In the genomic region with DNA sequence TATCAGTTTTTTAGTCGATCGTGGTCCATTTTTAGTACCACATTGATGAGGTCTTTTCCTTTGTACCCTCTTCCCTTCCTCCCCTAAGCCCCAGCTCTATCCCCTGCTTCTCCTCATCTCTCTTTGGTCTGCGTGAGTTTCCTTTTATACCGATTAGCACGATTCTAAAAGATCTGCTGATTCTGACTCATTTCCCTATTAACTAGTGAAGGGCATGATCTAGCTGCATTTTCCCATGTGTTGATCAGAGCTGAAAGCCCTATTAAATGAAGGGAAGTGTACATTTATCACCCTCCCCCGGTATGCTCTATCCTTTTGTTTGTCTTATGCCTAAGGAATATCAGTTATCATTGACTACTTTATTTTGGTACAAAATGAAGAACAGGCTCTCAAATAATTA, we compare ENCODE assay signal across 12 cellular contexts.
"Had no signal": no experiment of that assay in that cellular context is flagged by ENCODE, and none has a peak within 500 bp of the region (broad histone marks: within the 10 kb centered on the region; RNA-seq: fewer than 3 reads in every experiment).

No MANE protein-coding gene starts in this region.

- DNase-seq: esophagus squamous epithelium, gastrocnemius medialis, naive B cell, T-cell, T1000, uterus had no signal

- H3K4me1 ChIP-seq: esophagus squamous epithelium, gastrocnemius medialis, heart right ventricle, pancreas, tibial nerve, uterus had no signal

- H3K27ac ChIP-seq: cardiac muscle cell, esophagus squamous epithelium, gastrocnemius medialis, heart right ventricle, pancreas, tibial nerve, uterus, VCaP had no signal

- H3K27me3 ChIP-seq: esophagus squamous epithelium, gastrocnemius medialis, heart right ventricle, pancreas, tibial nerve, uterus had no signal

- H3K4me3 ChIP-seq: cardiac muscle cell, esophagus squamous epithelium, gastrocnemius medialis, heart right ventricle, lung, pancreas, tibial nerve, uterus had no signal

- H3K9me3 ChIP-seq: esophagus squamous epithelium, gastrocnemius medialis, pancreas, tibial nerve, uterus had no signal

- H3K36me3 ChIP-seq: cardiac muscle cell, esophagus squamous epithelium, gastrocnemius medialis, heart right ventricle, pancreas, tibial nerve, uterus had no signal

- ATAC-seq: gastrocnemius medialis, T-cell had no signal
